8 cellular contexts compared by ENCODE assay signal in the genomic region with DNA sequence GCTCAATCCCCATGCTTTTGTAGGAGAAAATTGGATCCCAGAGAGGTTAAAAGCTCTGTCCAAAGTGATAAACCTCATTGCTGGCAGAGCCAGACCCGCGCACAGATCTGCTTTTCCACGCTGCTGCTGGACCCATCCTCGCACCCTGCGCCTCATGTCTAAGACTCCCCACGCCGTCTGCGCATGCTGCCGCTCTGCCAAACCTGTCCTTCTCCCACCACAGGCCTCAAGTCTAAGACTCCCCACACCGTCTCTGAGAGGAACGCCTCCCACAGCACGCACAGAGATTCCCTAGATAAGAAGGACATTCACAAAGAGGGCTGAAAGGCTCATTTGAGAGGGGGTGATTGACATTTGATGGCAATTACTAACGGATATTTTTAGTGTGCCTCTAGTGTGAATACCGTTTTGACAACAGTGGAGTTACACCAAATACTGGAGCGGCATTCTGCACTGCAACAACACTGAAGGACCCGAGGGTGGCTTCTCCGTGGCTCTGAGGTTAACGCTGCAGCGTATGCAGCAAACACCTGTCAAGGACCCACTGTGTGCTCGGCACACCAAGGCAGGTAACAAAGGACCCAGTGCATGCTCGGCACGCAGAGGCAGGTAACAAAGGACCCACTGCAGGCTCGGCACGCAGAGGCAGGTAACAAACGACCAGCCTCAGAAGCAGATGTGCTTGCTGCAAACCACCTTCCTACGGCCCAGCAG.
DNase-seq lines count a peak whose midpoint lies in the region; ATAC-seq and TF ChIP-seq lines count a peak whose summit lies in the region.

No MANE protein-coding gene starts in this region.

- CTCF ChIA-PET in T-cell (lab: Charles Lee): interaction anchor here in 1 of 2 donors (1.1 kb wide), 1 partner anchor 44 kb away, joined by 3 read pairs; no protein-coding TSS in a partner anchor
- CTCF ChIA-PET in OCI-LY7 (lab: Charles Lee; ENCODE audit: unreplicated experiment): no interaction called here

- no peaks in the 10 kb centered on the region for H3K9me3 ChIP-seq in OCI-LY7 (ENCODE audit: low read length)

- H3K27me3 ChIP-seq in rectal smooth muscle tissue (ENCODE audit: control insufficient read depth, insufficient read depth, low read length): peaks cover 2% of the 10 kb centered on the region

- H3K36me3 ChIP-seq in rectal smooth muscle tissue (ENCODE audit: control insufficient read depth, insufficient read depth, low read length) (no peaks in the 10 kb centered on the region), OCI-LY7 (ENCODE audit: insufficient read depth, low read length) (no peaks in the 10 kb centered on the region)

- peak overlapping the region in 1 of 2 donors; percentile 70 for H3K27ac Mint-ChIP-seq in T-cell

- H3K79me2 ChIP-seq in OCI-LY7 (ENCODE audit: insufficient read depth, low read depth, low read length): no peaks in the 10 kb centered on the region

- H3K9ac ChIP-seq in rectal smooth muscle tissue (ENCODE audit: low read length): no peak overlapping the region

- POLR2A ChIA-PET in T-cell (lab: Charles Lee) (interaction anchor here in 1 of 2 donors (0.6 kb wide), 1 partner anchor 218 kb away, joined by 6 read pairs; no protein-coding TSS in a partner anchor), OCI-LY7 (lab: Charles Lee) (no interaction called here)

- no peak for DNase-seq in GM12864 (ENCODE audit: low read depth)
- no peak for DNase-seq in T-cell
- DNase-seq in fibroblast of pulmonary artery (ENCODE audit: low read depth): no peak
- no peak for DNase-seq in OCI-LY7 (ENCODE audit: low spot score)
- DNase-seq in NCI-H446 treated with DMSO at 0.1 percent for 48 hours (lab: John Stamatoyannopoulos, UW): no peak
- DNase-seq in DMS 273 (lab: John Stamatoyannopoulos, UW; ENCODE audit: unreplicated experiment): no peak

- no peak overlapping the region for H3K27ac ChIP-seq in rectal smooth muscle tissue (ENCODE audit: low read depth, low read length)
- H3K27ac ChIP-seq in OCI-LY7 (ENCODE audit: low read depth, low read length, poor library complexity, severe bottlenecking): no peak overlapping the region

- no peaks in the 10 kb centered on the region for H3K9me3 Mint-ChIP-seq in T-cell

- H3K9me2 ChIP-seq in OCI-LY7 (ENCODE audit: insufficient read depth, low read length): no peaks in the 10 kb centered on the region

- intact Hi-C loops in OCI-LY7 (cut with micrococcal nuclease; ENCODE audit: unreplicated experiment): no loop called here

- peak overlapping the region; percentile 79 to 87 (median 85) for H3K4me3 Mint-ChIP-seq in T-cell

- peaks cover 0 to 4% of the 10 kb centered on the region in 2 donors for H3K27me3 Mint-ChIP-seq in T-cell

- peak overlapping the region; percentile 53 for H3K4me3 ChIP-seq in GM12864 (ENCODE audit: low read depth, low read length)
- peak overlapping the region; percentile 59 for H3K4me3 ChIP-seq in fibroblast of pulmonary artery (replicated peaks; ENCODE audit: low read depth, low read length)
- H3K4me3 ChIP-seq in rectal smooth muscle tissue (ENCODE audit: low read length): peak overlapping the region; percentile 62
- no peak overlapping the region for H3K4me3 ChIP-seq in OCI-LY7 (ENCODE audit: low read depth, low read length, poor library complexity, severe bottlenecking)

- peaks cover 27 to 34% (median 33%) of the 10 kb centered on the region in 3 donors for H3K4me1 Mint-ChIP-seq in T-cell

- no TSS peak for BruUV-seq in OCI-LY7 (replicated peaks; lab: Mats Ljungman, UMichigan)

- ATAC-seq in T-cell (replicated peaks in 1 of 4) (peak in 3 of 4 experiments; percentile 38 to 63 (median 52)), HG03469 (IDR thresholded peaks at IDR 0.05; ENCODE audit: unreplicated experiment) (no peak)

- TF ChIP-seq CTCF in GM12864 (IDR thresholded peaks at IDR 0.05; ENCODE audit: low read depth, low read length, missing control alignments) (no peak), fibroblast of pulmonary artery (IDR thresholded peaks at IDR 0.05; ENCODE audit: low read length, missing control alignments) (no peak), OCI-LY7 (conservative IDR thresholded peaks at IDR 0.05; ENCODE audit: low read length) (no peak)

- H4K20me1 ChIP-seq in OCI-LY7 (ENCODE audit: insufficient read depth, low read length): no peaks in the 10 kb centered on the region

- no peak overlapping the region for H2AFZ ChIP-seq in OCI-LY7 (ENCODE audit: low read length)

- peaks cover 3% of the 10 kb centered on the region for H3K36me3 Mint-ChIP-seq in T-cell

- no peak overlapping the region for H3K4me2 ChIP-seq in OCI-LY7 (ENCODE audit: low read length)

- H3K4me1 ChIP-seq in rectal smooth muscle tissue (ENCODE audit: control insufficient read depth, insufficient read depth, low read length): no peaks in the 10 kb centered on the region
- peaks cover 4% of the 10 kb centered on the region for H3K4me1 ChIP-seq in OCI-LY7 (ENCODE audit: insufficient read depth, low read length, poor library complexity, severe bottlenecking)
